In the genomic region with DNA sequence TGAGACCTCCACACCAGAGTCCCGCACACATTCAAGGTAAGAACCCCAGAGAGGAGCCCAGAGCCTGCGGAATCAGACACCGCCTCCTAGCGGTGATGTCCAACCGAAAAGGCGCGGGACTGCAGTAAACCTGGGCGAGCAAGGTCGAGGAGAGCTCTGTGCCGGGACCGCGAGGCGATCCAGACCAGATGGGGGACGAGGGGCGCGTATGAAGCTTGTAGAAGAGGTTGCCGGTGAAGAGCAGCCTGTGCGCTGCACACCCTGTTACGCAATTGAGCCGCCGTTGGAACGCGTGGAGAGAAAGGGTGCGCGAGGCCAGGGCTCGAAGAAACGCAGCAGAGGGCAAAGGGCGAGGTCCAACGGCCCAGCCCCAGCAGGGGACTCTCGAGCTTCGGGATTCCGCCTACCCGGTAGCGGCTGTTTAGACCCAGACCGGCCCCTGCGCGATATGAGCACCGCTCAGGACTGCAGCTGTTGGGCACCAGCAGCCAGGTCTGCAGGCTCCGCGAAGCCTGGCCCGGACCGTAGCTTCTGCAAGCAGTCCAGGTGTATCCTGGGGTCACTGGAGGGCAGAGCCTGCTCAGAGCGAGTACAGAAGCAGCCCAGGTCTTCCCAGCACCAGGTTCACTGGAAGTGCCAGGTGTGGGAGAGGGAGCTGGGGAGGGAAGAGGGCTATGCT, we compare ENCODE assay signal across 9 cellular contexts.
DNase-seq lines count a peak whose midpoint lies in the region; ATAC-seq and TF ChIP-seq lines count a peak whose summit lies in the region.
"Had no signal": no experiment of that assay in that cellular context is flagged by ENCODE, and none has a peak within 500 bp of the region (broad histone marks: within the 10 kb centered on the region; RNA-seq: fewer than 3 reads in every experiment).

No MANE protein-coding gene starts in this region.

- DNase-seq in CD4-positive, CD25-positive, alpha-beta regulatory T cell, result peak in 2 of 3 donors; percentile 28 to 29
- no peak for DNase-seq in T-helper 2 cell treated with Interferon-gamma antibody and Interleukin-4, amounts not matched to agents 5 μg/mL and 100 μg/mL, for 36 hours (ENCODE audit: low spot score)
- DNase-seq in esophagus muscularis mucosa (ENCODE audit: extremely low spot score) (no peak), omental fat pad (ENCODE audit: low spot score) (no peak), HPDE6-E6E7 (ENCODE audit: extremely low spot score) (no peak), KBM-7 (no peak), NCI-H226 (no peak)

- peaks cover 11% of the 10 kb centered on the region for H3K4me1 ChIP-seq in CD4-positive, CD25-positive, alpha-beta regulatory T cell (ENCODE audit: control insufficient read depth, insufficient read depth, low read length, poor library complexity, severe bottlenecking)
- peaks cover 13 to 18% (median 15%) of the 10 kb centered on the region in 4 donors for H3K4me1 ChIP-seq in esophagus muscularis mucosa

- H3K27me3 Mint-ChIP-seq in CD4-positive, CD25-positive, alpha-beta regulatory T cell, result no peaks in the 10 kb centered on the region
- H3K27me3 Mint-ChIP-seq in T-helper 2 cell treated with Interferon-gamma antibody and Interleukin-4, amounts not matched to agents 5 μg/mL and 100 μg/mL, for 36 hours (ENCODE audit: low read depth), result peaks cover 6% of the 10 kb centered on the region

- WGBS in esophagus muscularis mucosa, result 14% methylated on average over 9 of the region's 43 CpGs

- no peak overlapping the region for H3K27ac ChIP-seq in CD4-positive, CD25-positive, alpha-beta regulatory T cell (ENCODE audit: insufficient read depth, low read length, poor library complexity, severe bottlenecking)
- no peak overlapping the region for H3K27ac ChIP-seq in esophagus muscularis mucosa (replicated peaks in 1 of 4)

- TF ChIP-seq EP300 in esophagus muscularis mucosa (IDR thresholded peaks at IDR 0.05), result no peak

- H3K9me3 Mint-ChIP-seq in CD4-positive, CD25-positive, alpha-beta regulatory T cell, result no peaks in the 10 kb centered on the region
- H3K9me3 Mint-ChIP-seq in T-helper 2 cell treated with Interferon-gamma antibody and Interleukin-4, amounts not matched to agents 5 μg/mL and 100 μg/mL, for 36 hours, result no peaks in the 10 kb centered on the region
- H3K9me3 Mint-ChIP-seq: nephron had no signal

- no peaks in the 10 kb centered on the region for H3K36me3 ChIP-seq in CD4-positive, CD25-positive, alpha-beta regulatory T cell (ENCODE audit: control insufficient read depth, insufficient read depth, low read length)
- H3K36me3 ChIP-seq in esophagus muscularis mucosa, result no peaks in the 10 kb centered on the region

- peak in 1 of 2 donors; percentile 31 for ATAC-seq in CD4-positive, CD25-positive, alpha-beta regulatory T cell (ENCODE audit: low read depth in 2 of 2)
- peak; percentile 41 for ATAC-seq in omental fat pad (ENCODE audit: low FRiP score)
- ATAC-seq in HG02885 (IDR thresholded peaks at IDR 0.05; ENCODE audit: poor library complexity, unreplicated experiment), result no peak

- H3K36me3 Mint-ChIP-seq in CD4-positive, CD25-positive, alpha-beta regulatory T cell, result peaks cover 8% of the 10 kb centered on the region
- H3K36me3 Mint-ChIP-seq in T-helper 2 cell treated with Interferon-gamma antibody and Interleukin-4, amounts not matched to agents 5 μg/mL and 100 μg/mL, for 36 hours (ENCODE audit: low read depth), result no peaks in the 10 kb centered on the region

- intact Hi-C loops in esophagus muscularis mucosa (cut with DNase I), result no loop called here

- no peak overlapping the region for H3K4me3 ChIP-seq in CD4-positive, CD25-positive, alpha-beta regulatory T cell (ENCODE audit: low read depth, low read length)
- peak overlapping the region; percentile 16 to 39 (median 24) for H3K4me3 ChIP-seq in esophagus muscularis mucosa

- peak overlapping the region in 2 of 4 donors; percentile 55 to 83 for H3K4me3 Mint-ChIP-seq in CD4-positive, CD25-positive, alpha-beta regulatory T cell
- peak overlapping the region; percentile 27 for H3K4me3 Mint-ChIP-seq in T-helper 2 cell treated with Interferon-gamma antibody and Interleukin-4, amounts not matched to agents 5 μg/mL and 100 μg/mL, for 36 hours

- peaks cover 4 to 30% (median 25%) of the 10 kb centered on the region in 4 donors for H3K4me1 Mint-ChIP-seq in CD4-positive, CD25-positive, alpha-beta regulatory T cell
- no peaks in the 10 kb centered on the region for H3K4me1 Mint-ChIP-seq in T-helper 2 cell treated with Interferon-gamma antibody and Interleukin-4, amounts not matched to agents 5 μg/mL and 100 μg/mL, for 36 hours (ENCODE audit: low read depth)

- TF ChIP-seq CTCF in esophagus muscularis mucosa (IDR thresholded peaks at IDR 0.05) (no peak), omental fat pad (IDR thresholded peaks at IDR 0.05) (no peak)

- in situ Hi-C loops in KBM-7 (cut with MboI; ENCODE audit: low pct_unique_long_range_greater_than_20kb, low sequenced_read_pairs), result no loop called here

- H3K27me3 ChIP-seq in CD4-positive, CD25-positive, alpha-beta regulatory T cell (ENCODE audit: control insufficient read depth, insufficient read depth, low read length), result no peaks in the 10 kb centered on the region
- H3K27me3 ChIP-seq in esophagus muscularis mucosa, result peaks cover 0 to 48% (median 4%) of the 10 kb centered on the region in 4 donors

- peak overlapping the region in 2 of 3 donors; percentile 2 to 71 for H3K27ac Mint-ChIP-seq in CD4-positive, CD25-positive, alpha-beta regulatory T cell
- no peak overlapping the region for H3K27ac Mint-ChIP-seq in T-helper 2 cell treated with Interferon-gamma antibody and Interleukin-4, amounts not matched to agents 5 μg/mL and 100 μg/mL, for 36 hours
- H3K27ac Mint-ChIP-seq: nephron had no signal

- TF ChIP-seq POLR2A in esophagus muscularis mucosa (IDR thresholded peaks at IDR 0.05; ENCODE audit: low read depth), result no peak

- no peaks in the 10 kb centered on the region for H3K9me3 ChIP-seq in CD4-positive, CD25-positive, alpha-beta regulatory T cell (ENCODE audit: control insufficient read depth in 2 of 2, low read length in 2 of 2)
- H3K9me3 ChIP-seq in esophagus muscularis mucosa, result no peaks in the 10 kb centered on the region

Comparison
In these comparisons a context has a peak if more than half of its experiments do, and no peak if none do; other contexts are left out.
1. DNase-seq: peak in CD4-positive, CD25-positive, alpha-beta regulatory T cell (2 of 3); none in T-helper 2 cell treated with Interferon-gamma antibody and Interleukin-4, amounts not matched to agents 5 μg/mL and 100 μg/mL, for 36 hours (single experiment), esophagus muscularis mucosa (single experiment), omental fat pad (single experiment), HPDE6-E6E7 (single experiment), KBM-7 (single experiment) and NCI-H226 (single experiment).